In the genomic region with DNA sequence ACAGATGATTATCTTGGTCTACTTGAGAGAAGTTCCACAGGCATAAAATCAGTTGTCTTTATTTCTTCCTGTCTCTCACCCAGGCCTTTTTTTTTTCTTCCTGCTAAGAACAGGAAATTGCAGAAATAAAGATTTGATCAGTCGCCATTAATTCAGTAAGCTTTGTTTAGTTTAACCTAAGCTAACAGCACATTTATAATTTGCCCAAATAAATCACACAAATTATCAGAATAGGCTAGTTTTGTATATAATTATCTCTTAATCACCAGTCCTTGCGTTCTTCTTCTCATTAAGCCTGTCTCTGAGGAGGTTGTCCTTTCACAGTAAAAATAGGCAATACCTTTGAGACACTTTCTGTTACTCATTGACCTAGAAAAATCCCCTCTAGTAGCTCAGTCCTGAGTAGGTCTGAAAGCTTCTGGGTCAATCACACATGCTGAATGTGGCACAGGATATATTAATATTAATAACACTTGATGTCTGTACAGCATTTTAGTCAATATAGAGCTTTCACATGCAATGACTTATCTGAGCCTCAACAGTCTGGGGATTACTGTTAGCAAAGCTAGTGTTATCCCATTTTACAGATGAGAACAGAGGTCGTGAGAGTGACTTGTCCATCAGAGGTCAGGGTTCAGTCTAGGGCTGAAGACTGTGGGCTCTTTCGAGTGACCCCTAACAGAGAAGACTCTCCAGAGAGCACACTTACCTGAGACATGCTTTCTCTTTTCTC, we compare ENCODE assay signal across 1 cellular context.
TF ChIP-seq lines count a peak whose summit lies in the region.

No MANE protein-coding gene starts in this region.

TF ChIP-seq in HepG2, 621 proteins besides CTCF, POLR2A, EP300 and RAD21:
- TF ChIP-seq, protein P1, sequence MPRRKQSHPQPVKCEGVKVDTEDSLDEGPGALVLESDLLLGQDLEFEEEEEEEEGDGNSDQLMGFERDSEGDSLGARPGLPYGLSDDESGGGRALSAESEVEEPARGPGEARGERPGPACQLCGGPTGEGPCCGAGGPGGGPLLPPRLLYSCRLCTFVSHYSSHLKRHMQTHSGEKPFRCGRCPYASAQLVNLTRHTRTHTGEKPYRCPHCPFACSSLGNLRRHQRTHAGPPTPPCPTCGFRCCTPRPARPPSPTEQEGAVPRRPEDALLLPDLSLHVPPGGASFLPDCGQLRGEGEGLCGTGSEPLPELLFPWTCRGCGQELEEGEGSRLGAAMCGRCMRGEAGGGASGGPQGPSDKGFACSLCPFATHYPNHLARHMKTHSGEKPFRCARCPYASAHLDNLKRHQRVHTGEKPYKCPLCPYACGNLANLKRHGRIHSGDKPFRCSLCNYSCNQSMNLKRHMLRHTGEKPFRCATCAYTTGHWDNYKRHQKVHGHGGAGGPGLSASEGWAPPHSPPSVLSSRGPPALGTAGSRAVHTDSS (CRISPR knock-in tag; conservative IDR thresholded peaks at IDR 0.05) = no peak
- TF ChIP-seq HNRNPUL1 (IDR thresholded peaks at IDR 0.05; ENCODE audit: low read depth, low read length) (no peak), ZNF30 (CRISPR knock-in tag; IDR thresholded peaks at IDR 0.05) (no peak), ZEB1 (IDR thresholded peaks at IDR 0.05; ENCODE audit: insufficient replicate concordance, low read depth) (no peak), NFYB (CRISPR knock-in tag; IDR thresholded peaks at IDR 0.05) (no peak), ZNF20 (CRISPR knock-in tag; IDR thresholded peaks at IDR 0.05) (no peak), CREB1 (IDR thresholded peaks at IDR 0.05) (no peak), CREB1 (CRISPR knock-in tag; IDR thresholded peaks at IDR 0.05) (no peak), NR2F6 (IDR thresholded peaks at IDR 0.05) (no peak), NR2F6 (CRISPR knock-in tag; IDR thresholded peaks at IDR 0.05) (no peak), ZNF282 (IDR thresholded peaks at IDR 0.05; ENCODE audit: partially characterized antibody) (no peak), HES4 (CRISPR knock-in tag; IDR thresholded peaks at IDR 0.05; ENCODE audit: borderline replicate concordance) (no peak), SNAI1 (CRISPR knock-in tag; IDR thresholded peaks at IDR 0.05; ENCODE audit: borderline replicate concordance) (no peak), HDAC6 (IDR thresholded peaks at IDR 0.05; ENCODE audit: low read depth, low read length) (no peak)
- TF ChIP-seq, protein P2, sequence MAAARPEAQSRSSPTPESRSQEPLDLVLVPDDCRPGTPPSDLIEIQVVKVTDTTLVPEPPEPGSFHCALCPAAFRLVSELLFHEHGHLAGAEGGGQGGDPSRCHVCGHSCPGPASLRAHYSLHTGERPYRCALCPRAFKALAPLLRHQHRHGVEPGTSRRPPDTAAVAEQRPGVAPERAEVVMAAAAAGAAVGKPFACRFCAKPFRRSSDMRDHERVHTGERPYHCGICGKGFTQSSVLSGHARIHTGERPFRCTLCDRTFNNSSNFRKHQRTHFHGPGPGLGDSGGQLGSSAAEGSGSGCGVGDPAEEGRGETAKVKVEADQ (CRISPR knock-in tag; IDR thresholded peaks at IDR 0.05; ENCODE audit: borderline replicate concordance) = no peak
- TF ChIP-seq, protein P3, sequence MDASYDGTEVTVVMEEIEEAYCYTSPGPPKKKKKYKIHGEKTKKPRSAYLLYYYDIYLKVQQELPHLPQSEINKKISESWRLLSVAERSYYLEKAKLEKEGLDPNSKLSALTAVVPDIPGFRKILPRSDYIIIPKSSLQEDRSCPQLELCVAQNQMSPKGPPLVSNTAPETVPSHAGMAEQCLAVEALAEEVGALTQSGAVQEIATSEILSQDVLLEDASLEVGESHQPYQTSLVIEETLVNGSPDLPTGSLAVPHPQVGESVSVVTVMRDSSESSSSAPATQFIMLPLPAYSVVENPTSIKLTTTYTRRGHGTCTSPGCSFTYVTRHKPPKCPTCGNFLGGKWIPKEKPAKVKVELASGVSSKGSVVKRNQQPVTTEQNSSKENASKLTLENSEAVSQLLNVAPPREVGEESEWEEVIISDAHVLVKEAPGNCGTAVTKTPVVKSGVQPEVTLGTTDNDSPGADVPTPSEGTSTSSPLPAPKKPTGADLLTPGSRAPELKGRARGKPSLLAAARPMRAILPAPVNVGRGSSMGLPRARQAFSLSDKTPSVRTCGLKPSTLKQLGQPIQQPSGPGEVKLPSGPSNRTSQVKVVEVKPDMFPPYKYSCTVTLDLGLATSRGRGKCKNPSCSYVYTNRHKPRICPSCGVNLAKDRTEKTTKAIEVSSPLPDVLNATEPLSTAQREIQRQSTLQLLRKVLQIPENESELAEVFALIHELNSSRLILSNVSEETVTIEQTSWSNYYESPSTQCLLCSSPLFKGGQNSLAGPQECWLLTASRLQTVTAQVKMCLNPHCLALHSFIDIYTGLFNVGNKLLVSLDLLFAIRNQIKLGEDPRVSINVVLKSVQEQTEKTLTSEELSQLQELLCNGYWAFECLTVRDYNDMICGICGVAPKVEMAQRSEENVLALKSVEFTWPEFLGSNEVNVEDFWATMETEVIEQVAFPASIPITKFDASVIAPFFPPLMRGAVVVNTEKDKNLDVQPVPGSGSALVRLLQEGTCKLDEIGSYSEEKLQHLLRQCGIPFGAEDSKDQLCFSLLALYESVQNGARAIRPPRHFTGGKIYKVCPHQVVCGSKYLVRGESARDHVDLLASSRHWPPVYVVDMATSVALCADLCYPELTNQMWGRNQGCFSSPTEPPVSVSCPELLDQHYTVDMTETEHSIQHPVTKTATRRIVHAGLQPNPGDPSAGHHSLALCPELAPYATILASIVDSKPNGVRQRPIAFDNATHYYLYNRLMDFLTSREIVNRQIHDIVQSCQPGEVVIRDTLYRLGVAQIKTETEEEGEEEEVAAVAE (CRISPR knock-in tag; IDR thresholded peaks at IDR 0.05; ENCODE audit: borderline replicate concordance) = no peak
- TF ChIP-seq, protein P4, sequence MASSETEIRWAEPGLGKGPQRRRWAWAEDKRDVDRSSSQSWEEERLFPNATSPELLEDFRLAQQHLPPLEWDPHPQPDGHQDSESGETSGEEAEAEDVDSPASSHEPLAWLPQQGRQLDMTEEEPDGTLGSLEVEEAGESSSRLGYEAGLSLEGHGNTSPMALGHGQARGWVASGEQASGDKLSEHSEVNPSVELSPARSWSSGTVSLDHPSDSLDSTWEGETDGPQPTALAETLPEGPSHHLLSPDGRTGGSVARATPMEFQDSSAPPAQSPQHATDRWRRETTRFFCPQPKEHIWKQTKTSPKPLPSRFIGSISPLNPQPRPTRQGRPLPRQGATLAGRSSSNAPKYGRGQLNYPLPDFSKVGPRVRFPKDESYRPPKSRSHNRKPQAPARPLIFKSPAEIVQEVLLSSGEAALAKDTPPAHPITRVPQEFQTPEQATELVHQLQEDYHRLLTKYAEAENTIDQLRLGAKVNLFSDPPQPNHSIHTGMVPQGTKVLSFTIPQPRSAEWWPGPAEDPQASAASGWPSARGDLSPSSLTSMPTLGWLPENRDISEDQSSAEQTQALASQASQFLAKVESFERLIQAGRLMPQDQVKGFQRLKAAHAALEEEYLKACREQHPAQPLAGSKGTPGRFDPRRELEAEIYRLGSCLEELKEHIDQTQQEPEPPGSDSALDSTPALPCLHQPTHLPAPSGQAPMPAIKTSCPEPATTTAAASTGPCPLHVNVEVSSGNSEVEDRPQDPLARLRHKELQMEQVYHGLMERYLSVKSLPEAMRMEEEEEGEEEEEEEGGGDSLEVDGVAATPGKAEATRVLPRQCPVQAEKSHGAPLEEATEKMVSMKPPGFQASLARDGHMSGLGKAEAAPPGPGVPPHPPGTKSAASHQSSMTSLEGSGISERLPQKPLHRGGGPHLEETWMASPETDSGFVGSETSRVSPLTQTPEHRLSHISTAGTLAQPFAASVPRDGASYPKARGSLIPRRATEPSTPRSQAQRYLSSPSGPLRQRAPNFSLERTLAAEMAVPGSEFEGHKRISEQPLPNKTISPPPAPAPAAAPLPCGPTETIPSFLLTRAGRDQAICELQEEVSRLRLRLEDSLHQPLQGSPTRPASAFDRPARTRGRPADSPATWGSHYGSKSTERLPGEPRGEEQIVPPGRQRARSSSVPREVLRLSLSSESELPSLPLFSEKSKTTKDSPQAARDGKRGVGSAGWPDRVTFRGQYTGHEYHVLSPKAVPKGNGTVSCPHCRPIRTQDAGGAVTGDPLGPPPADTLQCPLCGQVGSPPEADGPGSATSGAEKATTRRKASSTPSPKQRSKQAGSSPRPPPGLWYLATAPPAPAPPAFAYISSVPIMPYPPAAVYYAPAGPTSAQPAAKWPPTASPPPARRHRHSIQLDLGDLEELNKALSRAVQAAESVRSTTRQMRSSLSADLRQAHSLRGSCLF (CRISPR knock-in tag; IDR thresholded peaks at IDR 0.05; ENCODE audit: borderline replicate concordance) = no peak
- TF ChIP-seq, protein P5, sequence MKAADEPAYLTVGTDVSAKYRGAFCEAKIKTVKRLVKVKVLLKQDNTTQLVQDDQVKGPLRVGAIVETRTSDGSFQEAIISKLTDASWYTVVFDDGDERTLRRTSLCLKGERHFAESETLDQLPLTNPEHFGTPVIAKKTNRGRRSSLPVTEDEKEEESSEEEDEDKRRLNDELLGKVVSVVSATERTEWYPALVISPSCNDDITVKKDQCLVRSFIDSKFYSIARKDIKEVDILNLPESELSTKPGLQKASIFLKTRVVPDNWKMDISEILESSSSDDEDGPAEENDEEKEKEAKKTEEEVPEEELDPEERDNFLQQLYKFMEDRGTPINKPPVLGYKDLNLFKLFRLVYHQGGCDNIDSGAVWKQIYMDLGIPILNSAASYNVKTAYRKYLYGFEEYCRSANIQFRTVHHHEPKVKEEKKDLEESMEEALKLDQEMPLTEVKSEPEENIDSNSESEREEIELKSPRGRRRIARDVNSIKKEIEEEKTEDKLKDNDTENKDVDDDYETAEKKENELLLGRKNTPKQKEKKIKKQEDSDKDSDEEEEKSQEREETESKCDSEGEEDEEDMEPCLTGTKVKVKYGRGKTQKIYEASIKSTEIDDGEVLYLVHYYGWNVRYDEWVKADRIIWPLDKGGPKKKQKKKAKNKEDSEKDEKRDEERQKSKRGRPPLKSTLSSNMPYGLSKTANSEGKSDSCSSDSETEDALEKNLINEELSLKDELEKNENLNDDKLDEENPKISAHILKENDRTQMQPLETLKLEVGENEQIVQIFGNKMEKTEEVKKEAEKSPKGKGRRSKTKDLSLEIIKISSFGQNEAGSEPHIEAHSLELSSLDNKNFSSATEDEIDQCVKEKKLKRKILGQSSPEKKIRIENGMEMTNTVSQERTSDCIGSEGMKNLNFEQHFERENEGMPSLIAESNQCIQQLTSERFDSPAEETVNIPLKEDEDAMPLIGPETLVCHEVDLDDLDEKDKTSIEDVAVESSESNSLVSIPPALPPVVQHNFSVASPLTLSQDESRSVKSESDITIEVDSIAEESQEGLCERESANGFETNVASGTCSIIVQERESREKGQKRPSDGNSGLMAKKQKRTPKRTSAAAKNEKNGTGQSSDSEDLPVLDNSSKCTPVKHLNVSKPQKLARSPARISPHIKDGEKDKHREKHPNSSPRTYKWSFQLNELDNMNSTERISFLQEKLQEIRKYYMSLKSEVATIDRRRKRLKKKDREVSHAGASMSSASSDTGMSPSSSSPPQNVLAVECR (CRISPR knock-in tag; IDR thresholded peaks at IDR 0.05; ENCODE audit: borderline replicate concordance) = no peak
